In the genomic region with DNA sequence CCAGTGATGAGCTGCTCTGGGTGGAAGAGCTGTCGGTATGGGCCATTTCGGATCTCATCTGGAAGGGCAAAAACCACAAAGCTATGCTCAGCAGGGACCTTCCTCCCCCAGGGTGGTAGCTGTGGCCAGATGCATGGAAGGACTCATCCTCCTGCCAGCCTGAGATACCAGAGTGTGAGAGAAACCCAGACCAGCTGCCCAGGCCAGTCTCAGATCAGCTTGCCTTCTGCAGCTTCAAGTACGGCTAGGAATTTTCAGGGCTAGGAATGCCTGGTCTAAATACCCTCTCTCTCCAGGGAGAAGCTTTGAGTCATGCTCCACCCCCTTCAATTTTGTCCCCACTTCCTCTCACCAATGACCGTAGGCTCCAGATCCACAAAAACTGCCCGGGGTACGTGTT, we compare ENCODE assay signal across 8 cellular contexts. TPM values are rescaled to one million over a fixed set of nuclear protein-coding genes. Genes with fewer than 3 reads are reported as not detected.
DNase-seq lines count a peak whose midpoint lies in the region; ATAC-seq and TF ChIP-seq lines count a peak whose summit lies in the region.
"Had no signal": no experiment of that assay in that cellular context is flagged by ENCODE, and none has a peak within 500 bp of the region (broad histone marks: within the 10 kb centered on the region; RNA-seq: fewer than 3 reads in every experiment).

No MANE protein-coding gene starts in this region.

- peaks cover 78% of the 10 kb centered on the region for H3K4me1 ChIP-seq in DOHH2 (ENCODE audit: control insufficient read depth, low read length)
- H3K4me1 ChIP-seq in mononuclear cell (ENCODE audit: insufficient read depth, low read length): peaks cover 68% of the 10 kb centered on the region
- H3K4me1 ChIP-seq in left lung: peaks cover 23 to 77% of the 10 kb centered on the region in 2 donors

- ATAC-seq in GM18868 (IDR thresholded peaks at IDR 0.05; ENCODE audit: unreplicated experiment) (no peak), HG02763 (IDR thresholded peaks at IDR 0.05; ENCODE audit: unreplicated experiment) (no peak), left lung (no peak)
- ATAC-seq: right lobe of liver had no signal

- no peaks in the 10 kb centered on the region for H3K9me2 ChIP-seq in DOHH2 (replicated peaks; ENCODE audit: control insufficient read depth, low read length)
- H3K9me2 ChIP-seq: SK-N-SH had no signal

- TF ChIP-seq CTCF in DOHH2 (IDR thresholded peaks at IDR 0.05; ENCODE audit: low read depth, low read length, poor library complexity, severe bottlenecking) (no peak), VCaP (conservative IDR thresholded peaks at IDR 0.05) (no peak), left lung (IDR thresholded peaks at IDR 0.05) (no peak)

- DNase-seq in left lung: no peak
- DNase-seq: right lobe of liver, SK-N-SH had no signal

- H3K9me3 ChIP-seq in DOHH2 (ENCODE audit: control insufficient read depth, insufficient read depth, low read length) (no peaks in the 10 kb centered on the region), mononuclear cell (ENCODE audit: low read depth, low read length) (no peaks in the 10 kb centered on the region), left lung (no peaks in the 10 kb centered on the region)
- H3K9me3 ChIP-seq: right lobe of liver, SK-N-SH had no signal

- H3K27me3 ChIP-seq in DOHH2 (ENCODE audit: control insufficient read depth, low read length) (peaks cover 6% of the 10 kb centered on the region), mononuclear cell (ENCODE audit: insufficient read depth, low read length) (no peaks in the 10 kb centered on the region), left lung (peaks cover 0 to 7% of the 10 kb centered on the region in 2 donors)
- H3K27me3 ChIP-seq: right lobe of liver had no signal

- peak overlapping the region; percentile 83 for H3K4me3 ChIP-seq in DOHH2 (ENCODE audit: low read length)
- H3K4me3 ChIP-seq in mononuclear cell (ENCODE audit: low read length): peak overlapping the region; percentile 96
- H3K4me3 ChIP-seq in left lung: peak overlapping the region in 1 of 2 donors; percentile 69

- peaks cover 7% of the 10 kb centered on the region; the same call in 1 of the 2 replicates for H4K20me1 ChIP-seq in DOHH2 (ENCODE audit: control insufficient read depth, insufficient read depth, low read depth, low read length)

- peak overlapping the region; percentile 97 for H3K4me2 ChIP-seq in DOHH2 (ENCODE audit: low read length)
- H3K4me2 ChIP-seq: SK-N-SH had no signal

- H3K36me3 ChIP-seq in DOHH2 (ENCODE audit: control insufficient read depth, low read length) (peaks cover 59% of the 10 kb centered on the region), left lung (peaks cover 0 to 36% of the 10 kb centered on the region in 2 donors)

- H3K27ac ChIP-seq in DOHH2 (ENCODE audit: low read depth, low read length) (peak overlapping the region; percentile 62; the same call in 1 of the 2 replicates), VCaP (peak overlapping the region; percentile 99), left lung (peak overlapping the region in 1 of 2 donors; percentile 97)

- H3K79me2 ChIP-seq in DOHH2 (ENCODE audit: control insufficient read depth, low read length): peaks cover 61% of the 10 kb centered on the region

- H3F3A ChIP-seq in DOHH2 (ENCODE audit: control insufficient read depth, insufficient read depth): peaks cover 27% of the 10 kb centered on the region

- intact Hi-C loops in left lung (cut with DNase I): no loop called here

RNA-seq across cellular contexts. Expression of gene TUBA4B, which starts 1.4 kb away (rescaled TPM):
- total RNA-seq in mononuclear cell (not detected), left lung (1 to 10 TPM in 1 of 2 donors, not detected in 1; 3.0 TPM)

RNA-seq across cellular contexts. Expression of gene TUBA4A, which starts 2.1 kb away (rescaled TPM):
- total RNA-seq in mononuclear cell: 108 TPM
- 10 to 100 TPM; 65.0 to 84.0 TPM for total RNA-seq in left lung

RNA-seq across cellular contexts. Expression of gene STK16, which starts 6.4 kb away (rescaled TPM):
- total RNA-seq in mononuclear cell (18.5 TPM), left lung (10 to 100 TPM; 23.9 to 26.3 TPM)

RNA-seq across cellular contexts. Expression of gene GLB1L, which starts 6.4 kb away (rescaled TPM):
- total RNA-seq in mononuclear cell (3.4 TPM), left lung (10 to 100 TPM in 1 of 2 donors, 1 to 10 TPM in 1; 9.9 to 11.9 TPM)

RNA-seq across cellular contexts. Expression of gene ANKZF1, which starts 22.1 kb away (rescaled TPM):
- total RNA-seq in mononuclear cell (45.4 TPM), left lung (10 to 100 TPM; 34.5 to 36.5 TPM)
